Comparison of ENCODE assay signal across 26 cellular contexts in genomic region chr2:69050802-69051201, GRCh38. TPM values are rescaled to one million over a fixed set of nuclear protein-coding genes. Genes with fewer than 3 reads are reported as not detected.
"Had no signal": no experiment of that assay in that cellular context is flagged by ENCODE, and none has a peak within 500 bp of the region (broad histone marks: within the 10 kb centered on the region; RNA-seq: fewer than 3 reads in every experiment).

No MANE protein-coding gene starts in this region.

- H3K4me1 ChIP-seq: neural progenitor cell, psoas muscle, right atrium auricular region had no signal

- H3K4me3 ChIP-seq: left lung, lower lobe of right lung, neural progenitor cell, psoas muscle, right atrium auricular region, right lobe of liver, suprapubic skin, thoracic aorta, tibial artery, uterus had no signal

- H3K9ac ChIP-seq: neural progenitor cell, parathyroid adenoma had no signal

- ATAC-seq: left colon; left lung; lower lobe of right lung; natural killer cell; psoas muscle; right lobe of liver; stimulated activated effector memory CD8-positive, alpha-beta T cell treated with anti-CD3 and anti-CD28 coated beads, Interleukin-12 subunit alpha, Interleukin-12 subunit beta, amount 100 ng/mL, for 72 hours had no signal

- H3K4me2 ChIP-seq: neural progenitor cell had no signal

- H3K27ac ChIP-seq: left lung, lower lobe of right lung, neural progenitor cell, neutrophil, parathyroid adenoma, psoas muscle, right atrium auricular region, right lobe of liver, suprapubic skin, uterus had no signal

- H2AFZ ChIP-seq: neural progenitor cell, parathyroid adenoma had no signal

- H3K36me3 ChIP-seq: left lung, neural progenitor cell, neutrophil, right atrium auricular region, right lobe of liver, thoracic aorta, tibial artery, uterus had no signal

- H3K9me3 ChIP-seq: left lung, lower lobe of right lung, neutrophil, psoas muscle, right atrium auricular region, right lobe of liver, suprapubic skin, thoracic aorta, tibial artery, uterus had no signal

- H3K27me3 ChIP-seq: left lung, neural progenitor cell, right atrium auricular region, right lobe of liver, suprapubic skin, tibial artery, uterus had no signal

- DNase-seq: hypothalamus; immature natural killer cell; kidney; left colon; left lung; lower lobe of right lung; mammary epithelial cell; mesenchymal stem cell; natural killer cell; nephron progenitor cell; occipital lobe; psoas muscle; right lobe of liver; stimulated activated CD4-positive, alpha-beta T cell treated with anti-CD3 and anti-CD28 coated beads, Interleukin-4, amount 100 ng/mL, for 24 hours; stimulated activated naive CD4-positive, alpha-beta T cell; tibial artery; trophoblast cell; uterus had no signal

- FAIRE-seq: islet of Langerhans had no signal

RNA-seq across cellular contexts. Expression of gene ANTXR1, which starts 37.8 kb away (rescaled TPM):
- total RNA-seq: natural killer cell had no signal
- polyA plus RNA-seq: immature natural killer cell had no signal
